In genomic region chr19:29708553-29709439, GRCh38 we compare ENCODE assay signal across 12 cellular contexts. TPM values are rescaled to one million over a fixed set of nuclear protein-coding genes. Genes with fewer than 3 reads are reported as not detected.
DNase-seq lines count a peak whose midpoint lies in the region; ATAC-seq and TF ChIP-seq lines count a peak whose summit lies in the region.
"Had no signal": no experiment of that assay in that cellular context is flagged by ENCODE, and none has a peak within 500 bp of the region (broad histone marks: within the 10 kb centered on the region; RNA-seq: fewer than 3 reads in every experiment).

No MANE protein-coding gene starts in this region.

- H3K36me3 ChIP-seq in prostate gland = no peaks in the 10 kb centered on the region

- 84% methylated on average over 18 of the region's 18 CpGs for WGBS in prostate gland

- no peak overlapping the region for H3K4me3 Mint-ChIP-seq in activated CD4-positive, alpha-beta T cell treated with anti-CD3 and anti-CD28 coated beads for 36 hours
- H3K4me3 Mint-ChIP-seq in stimulated activated memory B cell treated with anti-CD40 and anti-IgM and Interleukin-4, amounts not matched to agents 10 μg/mL and 1 μg/mL and 100 μg/mL, for 72 hours = no peak overlapping the region

- DNase-seq in activated CD4-positive, alpha-beta T cell treated with anti-CD3 and anti-CD28 coated beads for 36 hours = no peak
- DNase-seq in activated CD4-positive, alpha-beta T cell treated with anti-CD3 and anti-CD28 coated beads for 1 hour = no peak
- peak; percentile 24 for DNase-seq in brain pericyte (ENCODE audit: low read depth, low spot score)
- DNase-seq in left lobe of liver (ENCODE audit: low spot score) = peak; percentile 96
- no peak for DNase-seq in prostate gland (ENCODE audit: low spot score)
- DNase-seq in retina = no peak
- DNase-seq: DND-41, NCI-H1694, upper lobe of left lung had no signal

- no peak overlapping the region for H3K27ac ChIP-seq in prostate gland
- H3K27ac ChIP-seq: A549, upper lobe of left lung had no signal

- H3K27me3 Mint-ChIP-seq in activated CD4-positive, alpha-beta T cell treated with anti-CD3 and anti-CD28 coated beads for 36 hours = no peaks in the 10 kb centered on the region
- no peaks in the 10 kb centered on the region for H3K27me3 Mint-ChIP-seq in stimulated activated memory B cell treated with anti-CD40 and anti-IgM and Interleukin-4, amounts not matched to agents 10 μg/mL and 1 μg/mL and 100 μg/mL, for 72 hours

- peaks cover 48% of the 10 kb centered on the region for H3K36me3 Mint-ChIP-seq in activated CD4-positive, alpha-beta T cell treated with anti-CD3 and anti-CD28 coated beads for 36 hours (ENCODE audit: low read depth)
- peaks cover 31% of the 10 kb centered on the region for H3K36me3 Mint-ChIP-seq in stimulated activated memory B cell treated with anti-CD40 and anti-IgM and Interleukin-4, amounts not matched to agents 10 μg/mL and 1 μg/mL and 100 μg/mL, for 72 hours

- TF ChIP-seq CTCF in prostate gland (IDR thresholded peaks at IDR 0.05) = no peak

- no peak for ATAC-seq in activated CD4-positive, alpha-beta T cell treated with anti-CD3 and anti-CD28 coated beads for 36 hours
- ATAC-seq in left lobe of liver (peak; percentile 79), GM19324 (IDR thresholded peaks at IDR 0.05; ENCODE audit: low FRiP score, unreplicated experiment) (no peak)
- ATAC-seq in stimulated activated memory B cell treated with anti-CD40 and anti-IgM and Interleukin-4, amounts not matched to agents 10 μg/mL and 1 μg/mL and 100 μg/mL, for 72 hours = no peak
- ATAC-seq: A549 had no signal

- no peaks in the 10 kb centered on the region for H3K27me3 ChIP-seq in prostate gland (replicated peaks; ENCODE audit: insufficient read depth)
- H3K27me3 ChIP-seq: upper lobe of left lung had no signal

- intact Hi-C loops in activated CD4-positive, alpha-beta T cell treated with anti-CD3 and anti-CD28 coated beads for 36 hours (cut with DNase I, micrococcal nuclease) = no loop called here
- intact Hi-C loops in prostate gland (cut with DNase I) = no loop called here

- H3K4me1 ChIP-seq in prostate gland (replicated peaks) = peaks cover 3% of the 10 kb centered on the region

- H3K4me1 Mint-ChIP-seq in activated CD4-positive, alpha-beta T cell treated with anti-CD3 and anti-CD28 coated beads for 36 hours = peaks cover 88% of the 10 kb centered on the region
- H3K4me1 Mint-ChIP-seq in stimulated activated memory B cell treated with anti-CD40 and anti-IgM and Interleukin-4, amounts not matched to agents 10 μg/mL and 1 μg/mL and 100 μg/mL, for 72 hours = peaks cover 65% of the 10 kb centered on the region

- H3K4me3 ChIP-seq in prostate gland = no peak overlapping the region
- H3K4me3 ChIP-seq: A549, upper lobe of left lung had no signal

- H3K9me3 Mint-ChIP-seq in activated CD4-positive, alpha-beta T cell treated with anti-CD3 and anti-CD28 coated beads for 36 hours (ENCODE audit: low read depth) = no peaks in the 10 kb centered on the region
- H3K9me3 Mint-ChIP-seq in stimulated activated memory B cell treated with anti-CD40 and anti-IgM and Interleukin-4, amounts not matched to agents 10 μg/mL and 1 μg/mL and 100 μg/mL, for 72 hours = no peaks in the 10 kb centered on the region

- no peaks in the 10 kb centered on the region for H3K9me3 ChIP-seq in prostate gland
- H3K9me3 ChIP-seq: A549, upper lobe of left lung had no signal

- CTCF ChIA-PET in activated CD4-positive, alpha-beta T cell treated with anti-CD3 and anti-CD28 coated beads for 36 hours (lab: Charles Lee) = interaction anchor here (1.0 to 2.1 kb wide), 2 partner anchors 7 to 40 kb away, joined by 4 to 9 read pairs; no protein-coding TSS in a partner anchor

- H3K27ac Mint-ChIP-seq in activated CD4-positive, alpha-beta T cell treated with anti-CD3 and anti-CD28 coated beads for 36 hours = peak overlapping the region; percentile 61
- H3K27ac Mint-ChIP-seq in stimulated activated memory B cell treated with anti-CD40 and anti-IgM and Interleukin-4, amounts not matched to agents 10 μg/mL and 1 μg/mL and 100 μg/mL, for 72 hours = peak overlapping the region; percentile 83

- no peak for TF ChIP-seq POLR2A in prostate gland (IDR thresholded peaks at IDR 0.05)

- POLR2A ChIA-PET in activated CD4-positive, alpha-beta T cell treated with anti-CD3 and anti-CD28 coated beads for 36 hours (lab: Charles Lee) = no interaction called here

RNA-seq across cellular contexts. Expression of gene C19orf12, which starts 6.3 kb away (rescaled TPM):
- 10 to 100 TPM; 26.7 to 35.7 TPM for total RNA-seq in activated CD4-positive, alpha-beta T cell treated with anti-CD3 and anti-CD28 coated beads for 36 hours
- total RNA-seq in left lobe of liver (52.3 TPM), prostate gland (10 to 100 TPM; 27.9 to 42.4 TPM)

RNA-seq across cellular contexts. Expression of gene PLEKHF1, which starts 43.5 kb away (rescaled TPM):
- 10 to 100 TPM; 25.4 to 26.6 TPM for total RNA-seq in activated CD4-positive, alpha-beta T cell treated with anti-CD3 and anti-CD28 coated beads for 36 hours
- total RNA-seq in left lobe of liver = 11.3 TPM
- total RNA-seq in prostate gland = 10 to 100 TPM; 64.3 to 64.4 TPM

Comparison
In these comparisons a context has a peak if more than half of its experiments do, and no peak if none do; other contexts are left out.
1. DNase-seq: peak in brain pericyte (single experiment) and left lobe of liver (single experiment); none in activated CD4-positive, alpha-beta T cell treated with anti-CD3 and anti-CD28 coated beads for 36 hours (single experiment), activated CD4-positive, alpha-beta T cell treated with anti-CD3 and anti-CD28 coated beads for 1 hour (single experiment), prostate gland (single experiment) and retina (single experiment).